22 cellular contexts compared by ENCODE assay signal in genomic region chr14:74641581-74641980, GRCh38. TPM values are rescaled to one million over a fixed set of nuclear protein-coding genes. Genes with fewer than 3 reads are reported as not detected.
DNase-seq lines count a peak whose midpoint lies in the region; ATAC-seq and TF ChIP-seq lines count a peak whose summit lies in the region.
"Had no signal": no experiment of that assay in that cellular context is flagged by ENCODE, and none has a peak within 500 bp of the region (broad histone marks: within the 10 kb centered on the region; RNA-seq: fewer than 3 reads in every experiment).

No MANE protein-coding gene starts in this region.

- H3K27me3 ChIP-seq in left ventricle myocardium inferior (ENCODE audit: low read depth) (no peaks in the 10 kb centered on the region), psoas muscle (ENCODE audit: insufficient read depth in 3 of 3, low read length in 2 of 3) (no peaks in the 10 kb centered on the region)

- DNase-seq in NCI-H2171 treated with DMSO at 0.1 percent for 48 hours (lab: John Stamatoyannopoulos, UW) (peak; percentile 94), left ventricle myocardium inferior (no peak), psoas muscle (no peak), H4 (ENCODE audit: low spot score) (no peak), DMS53 (lab: John Stamatoyannopoulos, UW) (no peak)
- DNase-seq in activated CD4-positive, alpha-beta T cell treated with anti-CD3 and anti-CD28 coated beads, Interleukin-2, amount 50 U/mL, for 4 hours = no peak
- no peak for DNase-seq in effector CD8-positive, alpha-beta T cell (lab: John Stamatoyannopoulos, UW)
- DNase-seq: C1 segment of cervical spinal cord; Caco-2; CD4-positive, alpha-beta memory T cell; DMS79; EL; GDM1; MM.1S; NCI-H2029; NCI-H2227 treated with DMSO at 0.1 percent for 48 hours; NCI-H526 treated with DMSO at 0.1 percent for 48 hours; PC-9; SIG-M5 had no signal

- H3K27ac ChIP-seq in left ventricle myocardium inferior (replicated peaks) = peak overlapping the region; percentile 69
- peak overlapping the region; percentile 3 for H3K27ac ChIP-seq in psoas muscle
- H3K27ac ChIP-seq: KMS-11, PC-9, SK-N-MC had no signal

- intact Hi-C loops in left ventricle myocardium inferior (cut with micrococcal nuclease) = no loop called here
- intact Hi-C loops in psoas muscle (cut with DNase I) = no loop called here

- peak in 2 of 4 donors; percentile 7 to 29 for ATAC-seq in psoas muscle
- ATAC-seq: HCT116 had no signal

- H3K36me3 ChIP-seq in left ventricle myocardium inferior (no peaks in the 10 kb centered on the region), psoas muscle (ENCODE audit: insufficient read depth in 1 of 2, low read depth in 1 of 2) (no peaks in the 10 kb centered on the region)

- H3K9me3 ChIP-seq in left ventricle myocardium inferior (replicated peaks) = no peaks in the 10 kb centered on the region
- H3K9me3 ChIP-seq in psoas muscle = no peaks in the 10 kb centered on the region
- H3K9me3 ChIP-seq: Caco-2 had no signal

- 56 to 61% (median 57%) methylated on average over 7 of the region's 7 CpGs for WGBS in psoas muscle, 3 donors

- TF ChIP-seq CTCF in left ventricle myocardium inferior (IDR thresholded peaks at IDR 0.05; ENCODE audit: borderline replicate concordance) (no peak), psoas muscle (IDR thresholded peaks at IDR 0.05) (no peak)

- peaks cover 24% of the 10 kb centered on the region for H3K4me1 ChIP-seq in left ventricle myocardium inferior
- H3K4me1 ChIP-seq in psoas muscle = peaks cover 11% of the 10 kb centered on the region
- H3K4me1 ChIP-seq: Caco-2 had no signal

- H3K4me3 ChIP-seq in left ventricle myocardium inferior (no peak overlapping the region), psoas muscle (no peak overlapping the region)
- H3K4me3 ChIP-seq: PC-9, SK-N-MC had no signal

RNA-seq across cellular contexts. Expression of gene LTBP2, which starts 29.5 kb away (rescaled TPM):
- total RNA-seq in left ventricle myocardium inferior (26.5 TPM), psoas muscle (10 to 100 TPM; 11.8 to 51.4 (median 24.2) TPM)
- 1 to 10 TPM; 2.4 to 6.1 (median 3.2) TPM for polyA plus RNA-seq in psoas muscle
- 1.5 and 1.6 TPM in 2 replicates for total RNA-seq in H4 (2014; rRNA removed; shearing (Covaris generic))
